Comparison of ENCODE assay signal across 18 cellular contexts in genomic region chr5:11497651-11498050, GRCh38.
A peak's percentile ranks its signal among the peaks of the same experiment; 100 is the strongest.
DNase-seq lines count a peak whose midpoint lies in the region; ATAC-seq, FAIRE-seq and TF ChIP-seq lines count a peak whose summit lies in the region.
"Had no signal": no experiment of that assay in that cellular context is flagged by ENCODE, and none has a peak within 500 bp of the region (broad histone marks: within the 10 kb centered on the region; RNA-seq: fewer than 3 reads in every experiment).

No MANE protein-coding gene starts in this region.

- H3K4me1 ChIP-seq in PC-3 (ENCODE audit: insufficient read depth, low read length) = no peaks in the 10 kb centered on the region
- H3K4me1 ChIP-seq in foreskin keratinocyte = no peaks in the 10 kb centered on the region

- CTCF ChIA-PET in PC-3 (lab: Charles Lee) = no interaction called here

- FAIRE-seq in bronchial epithelial cell (lab: Jason Lieb, UNC) = no peak
- FAIRE-seq: GM12891, GM18507 had no signal

- H3K9ac ChIP-seq in PC-3 (ENCODE audit: low read length) = no peak overlapping the region

- H3K4me3 Mint-ChIP-seq in activated naive CD8-positive, alpha-beta T cell treated with anti-CD3 and anti-CD28 coated beads for 36 hours = no peak overlapping the region
- H3K4me3 Mint-ChIP-seq: CD4-positive, alpha-beta memory T cell; GM23338; H9 had no signal

- H3K79me2 ChIP-seq in PC-3 (ENCODE audit: low read length) = no peaks in the 10 kb centered on the region

- H3K27me3 Mint-ChIP-seq in activated naive CD8-positive, alpha-beta T cell treated with anti-CD3 and anti-CD28 coated beads for 36 hours = peaks cover 3% of the 10 kb centered on the region
- H3K27me3 Mint-ChIP-seq: CD4-positive, alpha-beta memory T cell had no signal

- H3K36me3 ChIP-seq in PC-3 (ENCODE audit: low read depth, low read length) (no peaks in the 10 kb centered on the region), bronchial epithelial cell (ENCODE audit: control insufficient read depth, insufficient read depth, low read length) (no peaks in the 10 kb centered on the region)

- H3K9me3 Mint-ChIP-seq in activated naive CD8-positive, alpha-beta T cell treated with anti-CD3 and anti-CD28 coated beads for 36 hours = no peaks in the 10 kb centered on the region
- H3K9me3 Mint-ChIP-seq: GM23338, H9 had no signal

- BruUV-seq in PC-3 (replicated peaks; lab: Mats Ljungman, UMichigan) = no TSS peak

- H2AFZ ChIP-seq in PC-3 (ENCODE audit: low read length) = no peak overlapping the region
- H2AFZ ChIP-seq: GM23338 had no signal

- intact Hi-C loops in PC-3 (cut with micrococcal nuclease) = loop anchor here (5.0 to 10.0 kb wide), 3 partner anchors 120 to 803 kb away; no protein-coding TSS in a partner anchor
- intact Hi-C loops in posterior vena cava (cut with DNase I) = loop anchor here in 1 of 2 donors (5.0 kb wide), 1 partner anchor 680 kb away; no protein-coding TSS in a partner anchor

- no peaks in the 10 kb centered on the region for H3K4me1 Mint-ChIP-seq in activated naive CD8-positive, alpha-beta T cell treated with anti-CD3 and anti-CD28 coated beads for 36 hours
- H3K4me1 Mint-ChIP-seq: CD4-positive, alpha-beta memory T cell; GM23338; H9 had no signal

- H3K4me3 ChIP-seq in PC-3 (ENCODE audit: low read length) (no peak overlapping the region), bronchial epithelial cell (ENCODE audit: low read depth, low read length) (no peak overlapping the region)
- H3K4me3 ChIP-seq: GM23338 had no signal

- H3K4me2 ChIP-seq in PC-3 (ENCODE audit: low read length) = no peak overlapping the region
- H3K4me2 ChIP-seq: GM23338 had no signal

- H3F3A ChIP-seq in PC-3 (ENCODE audit: low read length, unreplicated experiment) = no peaks in the 10 kb centered on the region

- ATAC-seq in PC-3 (no peak), foreskin keratinocyte (peak; percentile 71)
- ATAC-seq: GM23338, HCT116 had no signal

- H3K27ac ChIP-seq in PC-3 (ENCODE audit: low read length) (no peak overlapping the region), foreskin keratinocyte (no peak overlapping the region)

- H3K9me2 ChIP-seq in PC-3 (replicated peaks; ENCODE audit: low read length) = no peaks in the 10 kb centered on the region

- no peak for TF ChIP-seq CTCF in PC-3 (conservative IDR thresholded peaks at IDR 0.05; ENCODE audit: low read depth, low read length)
- TF ChIP-seq CTCF in bronchial epithelial cell (IDR thresholded peaks at IDR 0.05; ENCODE audit: insufficient read depth, low read length, severe bottlenecking) = no peak
- no peak for TF ChIP-seq CTCF in foreskin keratinocyte (conservative IDR thresholded peaks at IDR 0.05)

- no peak overlapping the region for H3K27ac Mint-ChIP-seq in activated naive CD8-positive, alpha-beta T cell treated with anti-CD3 and anti-CD28 coated beads for 36 hours
- H3K27ac Mint-ChIP-seq: GM23338, H9 had no signal

- H3K9me3 ChIP-seq in PC-3 (ENCODE audit: low read length) = no peaks in the 10 kb centered on the region

- H4K20me1 ChIP-seq in PC-3 (ENCODE audit: low read length) = no peaks in the 10 kb centered on the region

- peak; percentile 11 for DNase-seq in PC-3
- peak; percentile 48 for DNase-seq in bronchial epithelial cell (ENCODE audit: low read depth)
- DNase-seq in foreskin keratinocyte = peak; percentile 39 to 46
- no peak for DNase-seq in posterior vena cava (ENCODE audit: low spot score)
- DNase-seq in activated naive CD8-positive, alpha-beta T cell treated with anti-CD3 and anti-CD28 coated beads for 36 hours = no peak
- no peak for DNase-seq in NCI-H82 treated with DMSO at 0.1 percent for 48 hours (lab: John Stamatoyannopoulos, UW; ENCODE audit: unreplicated experiment)
- DNase-seq: C1 segment of cervical spinal cord; Calu3; CD4-positive, alpha-beta memory T cell; COR-L47; DMS53; DMS79 treated with DMSO at 0.1 percent for 48 hours; GF-D8; H9 had no signal

- POLR2A ChIA-PET in PC-3 (lab: Charles Lee; ENCODE audit: unreplicated experiment) = no interaction called here

- no peaks in the 10 kb centered on the region for H3K36me3 Mint-ChIP-seq in activated naive CD8-positive, alpha-beta T cell treated with anti-CD3 and anti-CD28 coated beads for 36 hours
- H3K36me3 Mint-ChIP-seq: CD4-positive, alpha-beta memory T cell had no signal

- H3K27me3 ChIP-seq in PC-3 (ENCODE audit: low read length) (no peaks in the 10 kb centered on the region), bronchial epithelial cell (ENCODE audit: control insufficient read depth, insufficient read depth, low read length) (no peaks in the 10 kb centered on the region), foreskin keratinocyte (no peaks in the 10 kb centered on the region)

Comparison
In these comparisons a context has a peak if more than half of its experiments do, and no peak if none do; other contexts are left out.
1. DNase-seq: peak in PC-3 (single experiment), bronchial epithelial cell (single experiment) and foreskin keratinocyte (2 of 2); none in posterior vena cava (single experiment), activated naive CD8-positive, alpha-beta T cell treated with anti-CD3 and anti-CD28 coated beads for 36 hours (single experiment) and NCI-H82 treated with DMSO at 0.1 percent for 48 hours (single experiment).